ENCODE assay signal across 1 cellular context in the genomic region with DNA sequence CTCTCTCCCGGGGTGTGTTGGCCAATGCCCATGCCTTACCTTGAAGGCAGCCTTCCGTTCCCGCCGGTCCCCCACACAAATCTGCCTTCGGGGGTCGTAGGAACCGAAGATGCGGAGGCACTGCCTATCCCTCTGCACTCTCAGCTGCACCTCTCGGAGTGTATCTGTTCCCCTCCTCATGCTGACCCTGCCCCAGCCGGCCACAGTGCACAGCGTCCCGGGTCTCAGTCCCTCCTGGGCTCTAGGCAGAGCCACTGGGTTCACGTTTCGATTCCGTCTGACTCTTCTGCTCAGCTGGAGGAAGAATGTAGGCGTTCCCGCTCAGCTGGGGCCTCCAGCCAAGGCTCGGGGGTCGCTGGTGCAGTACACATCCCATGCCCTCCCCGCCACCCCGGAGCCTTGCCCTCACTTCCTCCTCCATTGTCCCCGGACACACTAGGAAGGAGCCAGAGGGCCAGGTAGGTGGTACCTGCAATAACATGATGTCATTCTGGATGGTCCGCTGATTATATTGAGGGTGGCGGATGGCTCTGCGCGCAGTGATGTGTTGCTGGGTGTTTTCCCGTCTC.
TF ChIP-seq lines count a peak whose summit lies in the region.

No MANE protein-coding gene starts in this region.

TF ChIP-seq in HepG2, 621 proteins besides CTCF, POLR2A, EP300 and RAD21:
- TF ChIP-seq PHF8 (CRISPR knock-in tag; IDR thresholded peaks at IDR 0.05) (no peak), DNMT1 (CRISPR knock-in tag; IDR thresholded peaks at IDR 0.05) (0 out of 2 replicates have a peak, but pooled peaks have one; percentile 42), ZNF782 (CRISPR knock-in tag; IDR thresholded peaks at IDR 0.05; ENCODE audit: borderline replicate concordance) (0 out of 2 replicates have a peak, but pooled peaks have one; percentile 18), ATF7 (IDR thresholded peaks at IDR 0.05) (peak; percentile 72), ATF7 (CRISPR knock-in tag; IDR thresholded peaks at IDR 0.05) (no peak), SETDB1 (CRISPR knock-in tag; IDR thresholded peaks at IDR 0.05; ENCODE audit: borderline replicate concordance) (no peak), HNRNPLL (IDR thresholded peaks at IDR 0.05; ENCODE audit: low read depth, low read length, poor library complexity, severe bottlenecking) (peak; percentile 16), TBL1XR1 (IDR thresholded peaks at IDR 0.05; ENCODE audit: borderline replicate concordance, low read length, partially characterized antibody) (no peak), HDAC6 (IDR thresholded peaks at IDR 0.05; ENCODE audit: low read depth, low read length) (no peak), ZNF225 (CRISPR knock-in tag; IDR thresholded peaks at IDR 0.05) (0 out of 2 replicates have a peak, but pooled peaks have one; percentile 39), ZNF687 (CRISPR knock-in tag; IDR thresholded peaks at IDR 0.05) (peak; percentile 33; the same call in 1 of the 2 replicates), NFE2 (CRISPR knock-in tag; IDR thresholded peaks at IDR 0.05) (no peak), ZNF20 (CRISPR knock-in tag; IDR thresholded peaks at IDR 0.05) (no peak), NR2F6 (IDR thresholded peaks at IDR 0.05) (no peak), NR2F6 (CRISPR knock-in tag; IDR thresholded peaks at IDR 0.05) (no peak), ZNF280B (CRISPR knock-in tag; IDR thresholded peaks at IDR 0.05; ENCODE audit: borderline replicate concordance) (0 out of 2 replicates have a peak, but pooled peaks have one; percentile 14)
